ENCODE assay signal across 25 cellular contexts in genomic region chrX:82912401-82912800, GRCh38.
"Had no signal": no experiment of that assay in that cellular context is flagged by ENCODE, and none has a peak within 500 bp of the region (broad histone marks: within the 10 kb centered on the region; RNA-seq: fewer than 3 reads in every experiment).

No MANE protein-coding gene starts in this region.

- H3K4me3 Mint-ChIP-seq: activated CD4-positive, alpha-beta T cell treated with anti-CD3 and anti-CD28 coated beads for 36 hours; activated CD4-positive, alpha-beta T cell treated with anti-CD3 and anti-CD28 coated beads, Interleukin-2, amount 10 ng/mL, durations not matched to agents 7 days and 5 days; activated CD8-positive, alpha-beta T cell treated with anti-CD3 and anti-CD28 coated beads, Interleukin-2, amount 10 ng/mL, durations not matched to agents 7 days and 5 days; activated naive CD4-positive, alpha-beta T cell treated with anti-CD3 and anti-CD28 coated beads, Interleukin-2, amount 50 U/mL, for 24 hours; activated naive CD8-positive, alpha-beta T cell treated with anti-CD3 and anti-CD28 coated beads, Interleukin-2, amount 10 ng/mL, durations not matched to agents 7 days and 5 days; activated T-cell treated with anti-CD3 and anti-CD28 coated beads, Interleukin-2, amount 50 U/mL, for 24 hours; brain had no signal

- H3K36me3 Mint-ChIP-seq: activated naive CD4-positive, alpha-beta T cell treated with anti-CD3 and anti-CD28 coated beads, Interleukin-2, amount 50 U/mL, for 24 hours; activated naive CD8-positive, alpha-beta T cell treated with anti-CD3 and anti-CD28 coated beads, Interleukin-2, amount 10 ng/mL, durations not matched to agents 7 days and 5 days; brain had no signal

- H3K4me3 ChIP-seq: PC-9, SK-N-MC had no signal

- H3K27me3 Mint-ChIP-seq: activated CD4-positive, alpha-beta T cell treated with anti-CD3 and anti-CD28 coated beads for 36 hours; activated CD4-positive, alpha-beta T cell treated with anti-CD3 and anti-CD28 coated beads, Interleukin-2, amount 10 ng/mL, durations not matched to agents 7 days and 5 days; activated naive CD4-positive, alpha-beta T cell treated with anti-CD3 and anti-CD28 coated beads, Interleukin-2, amount 50 U/mL, for 24 hours; activated naive CD8-positive, alpha-beta T cell treated with anti-CD3 and anti-CD28 coated beads, Interleukin-2, amount 10 ng/mL, durations not matched to agents 7 days and 5 days; brain had no signal

- DNase-seq: activated CD4-positive, alpha-beta T cell treated with anti-CD3 and anti-CD28 coated beads for 36 hours; activated CD4-positive, alpha-beta T cell treated with anti-CD3 and anti-CD28 coated beads, Interleukin-2, amount 10 ng/mL, durations not matched to agents 7 days and 5 days; activated CD4-positive, alpha-beta T cell treated with anti-CD3 and anti-CD28 coated beads, Interleukin-2, amount 50 U/mL, for 48 hours; activated CD8-positive, alpha-beta T cell treated with anti-CD3 and anti-CD28 coated beads, Interleukin-2, amount 10 ng/mL, durations not matched to agents 7 days and 5 days; activated gamma-delta T cell; activated naive CD4-positive, alpha-beta T cell treated with Interleukin-2 at 50 U/mL for 16 hours; activated naive CD8-positive, alpha-beta T cell treated with anti-CD3 and anti-CD28 coated beads, Interleukin-2, amount 10 ng/mL, durations not matched to agents 7 days and 5 days; activated T-cell treated with anti-CD3 and anti-CD28 coated beads, Interleukin-2, amount 50 U/mL, for 24 hours; amygdala; central memory CD4-positive, alpha-beta T cell; NCI-H1105; NCI-H1417 treated with DMSO at 0.1 percent for 48 hours; NCI-H187 treated with DMSO at 0.1 percent for 48 hours; NCI-H2081; NCI-H345; NCI-H524 treated with DMSO at 0.1 percent for 48 hours; PC-9; Right ventricle myocardium superior; T1000 had no signal

- H3K4me1 Mint-ChIP-seq: activated CD4-positive, alpha-beta T cell treated with anti-CD3 and anti-CD28 coated beads for 36 hours; activated CD4-positive, alpha-beta T cell treated with anti-CD3 and anti-CD28 coated beads, Interleukin-2, amount 10 ng/mL, durations not matched to agents 7 days and 5 days; activated naive CD4-positive, alpha-beta T cell treated with anti-CD3 and anti-CD28 coated beads, Interleukin-2, amount 50 U/mL, for 24 hours; activated naive CD8-positive, alpha-beta T cell treated with anti-CD3 and anti-CD28 coated beads, Interleukin-2, amount 10 ng/mL, durations not matched to agents 7 days and 5 days; brain had no signal

- H3K9me3 Mint-ChIP-seq: activated CD4-positive, alpha-beta T cell treated with anti-CD3 and anti-CD28 coated beads, Interleukin-2, amount 10 ng/mL, durations not matched to agents 7 days and 5 days; activated naive CD4-positive, alpha-beta T cell treated with anti-CD3 and anti-CD28 coated beads, Interleukin-2, amount 50 U/mL, for 24 hours; activated naive CD8-positive, alpha-beta T cell treated with anti-CD3 and anti-CD28 coated beads, Interleukin-2, amount 10 ng/mL, durations not matched to agents 7 days and 5 days; activated T-cell treated with anti-CD3 and anti-CD28 coated beads, Interleukin-2, amount 50 U/mL, for 24 hours; activated T-helper 2 cell treated with anti-CD3 and anti-CD28 coated beads, Interferon-gamma antibody, Interleukin-2, Interleukin-4, amounts not matched to agents 10 μg/mL and 5 μg/mL and 100 μg/mL, durations not matched to agents 14 hours and 24 hours and 36 hours had no signal

- H3K27ac Mint-ChIP-seq: activated CD4-positive, alpha-beta T cell treated with anti-CD3 and anti-CD28 coated beads for 36 hours; activated CD4-positive, alpha-beta T cell treated with anti-CD3 and anti-CD28 coated beads, Interleukin-2, amount 10 ng/mL, durations not matched to agents 7 days and 5 days; activated CD8-positive, alpha-beta T cell treated with anti-CD3 and anti-CD28 coated beads, Interleukin-2, amount 10 ng/mL, durations not matched to agents 7 days and 5 days; activated naive CD4-positive, alpha-beta T cell treated with anti-CD3 and anti-CD28 coated beads, Interleukin-2, amount 50 U/mL, for 24 hours; activated naive CD8-positive, alpha-beta T cell treated with anti-CD3 and anti-CD28 coated beads, Interleukin-2, amount 10 ng/mL, durations not matched to agents 7 days and 5 days; activated T-cell treated with anti-CD3 and anti-CD28 coated beads, Interleukin-2, amount 50 U/mL, for 24 hours; activated T-helper 2 cell treated with anti-CD3 and anti-CD28 coated beads, Interferon-gamma antibody, Interleukin-2, Interleukin-4, amounts not matched to agents 10 μg/mL and 5 μg/mL and 100 μg/mL, durations not matched to agents 14 hours and 24 hours and 36 hours; brain had no signal

- H3K27ac ChIP-seq: PC-9, SK-N-MC had no signal

- FAIRE-seq: RCC 7860 had no signal

- ATAC-seq: activated CD4-positive, alpha-beta T cell treated with anti-CD3 and anti-CD28 coated beads for 36 hours; activated CD4-positive, CD25-positive, alpha-beta regulatory T cell treated with anti-CD3 and anti-CD28 coated beads, Interleukin-2, amount 50 U/mL, for 24 hours; activated CD8-positive, alpha-beta T cell treated with anti-CD3 and anti-CD28 coated beads, Interleukin-2, amount 10 ng/mL, durations not matched to agents 7 days and 5 days had no signal
